2 cellular contexts compared by ENCODE assay signal in the genomic region with DNA sequence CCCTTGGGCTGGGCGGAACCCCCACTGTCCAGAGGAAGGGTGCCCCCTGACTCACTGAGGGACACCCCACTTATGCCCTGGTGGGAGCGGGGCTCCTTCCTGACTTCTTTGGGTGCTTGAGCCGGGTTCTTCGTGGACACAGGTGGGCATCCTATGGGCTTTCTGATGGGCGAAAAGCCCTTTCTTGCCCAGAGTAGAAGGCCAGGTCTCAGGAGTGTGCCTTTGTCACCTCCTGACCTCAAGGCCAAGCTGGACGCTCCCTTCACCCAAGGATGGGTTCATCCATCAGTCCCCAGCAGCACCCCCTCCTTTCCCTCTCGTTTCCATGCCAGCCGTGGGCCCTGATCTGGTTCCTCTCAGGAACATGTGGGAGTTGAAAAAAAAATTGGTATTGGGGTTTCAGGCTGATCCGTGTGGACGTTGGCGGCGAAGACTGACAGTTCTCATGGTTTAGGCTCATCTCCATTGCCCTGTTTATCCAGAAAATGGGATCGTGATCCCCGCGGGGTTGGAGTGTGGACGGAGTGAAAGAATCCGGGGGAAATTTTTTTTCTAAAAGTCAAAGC.
TF ChIP-seq lines count a peak whose summit lies in the region.

No MANE protein-coding gene starts in this region.

TF ChIP-seq in H1, 55 proteins besides CTCF, POLR2A, EP300 and RAD21:
- TF ChIP-seq SAP30 (IDR thresholded peaks at IDR 0.05; ENCODE audit: insufficient read depth, insufficient replicate concordance, low read length) (peak; percentile 58), CHD1 (IDR thresholded peaks at IDR 0.05; ENCODE audit: low read depth, low read length) (no peak), PHF8 (conservative IDR thresholded peaks at IDR 0.05; ENCODE audit: low read depth, low read length) (no peak)

TF ChIP-seq in GM12891, 5 proteins besides CTCF, POLR2A, EP300 and RAD21:
- TF ChIP-seq SPI1 (IDR thresholded peaks at IDR 0.05; ENCODE audit: low read depth, low read length) (no peak), POLR2AphosphoS5 (IDR thresholded peaks at IDR 0.05; ENCODE audit: low read depth, low read length) (no peak), PAX5 (IDR thresholded peaks at IDR 0.05; ENCODE audit: insufficient read depth, low read length, severe bottlenecking) (no peak)
TF ChIP-seq in GM12891: peak in this region for 0.
